Comparison of ENCODE assay signal across 21 cellular contexts in the genomic region with DNA sequence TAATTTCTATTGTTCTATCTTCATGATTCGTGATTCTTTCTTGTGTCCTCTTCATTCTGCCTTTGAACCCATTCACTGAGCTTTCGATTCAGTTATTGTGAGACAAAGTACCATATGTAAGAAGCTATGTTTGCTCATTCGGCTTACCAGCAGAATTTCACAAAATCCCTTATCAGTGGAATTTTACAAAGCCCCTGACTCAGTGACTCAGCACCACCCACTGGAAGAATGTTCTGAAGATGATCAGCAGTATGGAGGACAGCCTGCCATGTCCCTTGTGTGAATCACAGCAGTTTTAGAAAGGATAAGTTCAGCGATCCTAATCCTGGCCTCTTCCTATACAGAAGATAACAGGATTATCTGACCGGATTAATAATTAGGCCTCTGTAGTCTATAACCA. TPM values are rescaled to one million over a fixed set of nuclear protein-coding genes. Genes with fewer than 3 reads are reported as not detected.
DNase-seq lines count a peak whose midpoint lies in the region; ATAC-seq and TF ChIP-seq lines count a peak whose summit lies in the region.
"Had no signal": no experiment of that assay in that cellular context is flagged by ENCODE, and none has a peak within 500 bp of the region (broad histone marks: within the 10 kb centered on the region; RNA-seq: fewer than 3 reads in every experiment).

No MANE protein-coding gene starts in this region.

- ATAC-seq in activated CD4-positive, alpha-beta T cell treated with anti-CD3 and anti-CD28 coated beads for 36 hours = no peak
- ATAC-seq: activated CD4-positive, CD25-positive, alpha-beta regulatory T cell treated with anti-CD3 and anti-CD28 coated beads, Interleukin-2, amount 50 U/mL, for 24 hours; body of pancreas; left colon; natural killer cell; psoas muscle had no signal

- H3K4me1 Mint-ChIP-seq in activated CD4-positive, alpha-beta T cell treated with anti-CD3 and anti-CD28 coated beads for 36 hours = peaks cover 28% of the 10 kb centered on the region
- peaks cover 14% of the 10 kb centered on the region for H3K4me1 Mint-ChIP-seq in activated T-helper 1 cell treated with anti-CD3 and anti-CD28 coated beads, Interleukin-12 subunit alpha, Interleukin-12 subunit beta, Interleukin-2, Interleukin-4 antibody, amounts not matched to agents 30 ng/mL and 10 ng/mL and 1 ng/mL, durations not matched to agents 14 hours and 24 hours and 36 hours (ENCODE audit: low read depth)
- H3K4me1 Mint-ChIP-seq in endothelial cell (ENCODE audit: unreplicated experiment) = no peaks in the 10 kb centered on the region
- H3K4me1 Mint-ChIP-seq: natural killer cell had no signal

- POLR2A ChIA-PET in activated CD4-positive, alpha-beta T cell treated with anti-CD3 and anti-CD28 coated beads for 36 hours (lab: Charles Lee) = no interaction called here

- H3K4me3 Mint-ChIP-seq in activated CD4-positive, alpha-beta T cell treated with anti-CD3 and anti-CD28 coated beads for 36 hours = no peak overlapping the region
- H3K4me3 Mint-ChIP-seq in activated T-helper 1 cell treated with anti-CD3 and anti-CD28 coated beads, Interleukin-12 subunit alpha, Interleukin-12 subunit beta, Interleukin-2, Interleukin-4 antibody, amounts not matched to agents 30 ng/mL and 10 ng/mL and 1 ng/mL, durations not matched to agents 14 hours and 24 hours and 36 hours = no peak overlapping the region
- H3K4me3 Mint-ChIP-seq in endothelial cell (ENCODE audit: unreplicated experiment) = no peak overlapping the region
- H3K4me3 Mint-ChIP-seq: activated naive CD4-positive, alpha-beta T cell treated with anti-CD3 and anti-CD28 coated beads, Interleukin-2, amount 10 ng/mL, durations not matched to agents 7 days and 5 days; natural killer cell had no signal

- no peaks in the 10 kb centered on the region for H3K27me3 Mint-ChIP-seq in activated CD4-positive, alpha-beta T cell treated with anti-CD3 and anti-CD28 coated beads for 36 hours
- H3K27me3 Mint-ChIP-seq in activated T-helper 1 cell treated with anti-CD3 and anti-CD28 coated beads, Interleukin-12 subunit alpha, Interleukin-12 subunit beta, Interleukin-2, Interleukin-4 antibody, amounts not matched to agents 30 ng/mL and 10 ng/mL and 1 ng/mL, durations not matched to agents 14 hours and 24 hours and 36 hours (ENCODE audit: insufficient read depth) = no peaks in the 10 kb centered on the region
- H3K27me3 Mint-ChIP-seq in endothelial cell (ENCODE audit: unreplicated experiment) = no peaks in the 10 kb centered on the region
- H3K27me3 Mint-ChIP-seq: activated naive CD4-positive, alpha-beta T cell treated with anti-CD3 and anti-CD28 coated beads, Interleukin-2, amount 10 ng/mL, durations not matched to agents 7 days and 5 days had no signal

- TF ChIP-seq CTCF in endothelial cell (IDR thresholded peaks at IDR 0.05; ENCODE audit: unreplicated experiment) = no peak

- DNase-seq in activated CD4-positive, alpha-beta T cell treated with anti-CD3 and anti-CD28 coated beads for 36 hours = no peak
- DNase-seq in activated CD4-positive, alpha-beta T cell treated with anti-CD3 and anti-CD28 coated beads for 1 hour = no peak
- no peak for DNase-seq in activated T-helper 1 cell treated with anti-CD3 and anti-CD28 coated beads, Interleukin-12 subunit alpha, Interleukin-12 subunit beta, Interleukin-2, Interleukin-4 antibody, amounts not matched to agents 30 ng/mL and 10 ng/mL and 1 ng/mL, durations not matched to agents 14 hours and 24 hours and 36 hours (ENCODE audit: low spot score)
- DNase-seq in iris pigment epithelial cell (ENCODE audit: low read depth) (peak; percentile 72), GOT3 (lab: John Stamatoyannopoulos, UW) (no peak), endothelial cell (ENCODE audit: low spot score) (no peak)
- DNase-seq: 8988T; activated CD8-positive, alpha-beta memory T cell treated with anti-CD3 and anti-CD28 coated beads, Interleukin-2, amount 50 U/mL, for 48 hours; activated naive CD4-positive, alpha-beta T cell treated with anti-CD3 and anti-CD28 coated beads, Interleukin-2, amount 10 ng/mL, durations not matched to agents 7 days and 5 days; BE2C; body of pancreas; Calu3; erythroblast; left colon; natural killer cell; NCI-H1417 treated with DMSO at 0.1 percent for 48 hours; psoas muscle; small intestine; stimulated activated CD4-positive, alpha-beta T cell treated with anti-CD3 and anti-CD28 coated beads, Interleukin-4, amount 100 ng/mL, for 1 hour had no signal

- no peaks in the 10 kb centered on the region for H3K9me3 Mint-ChIP-seq in activated CD4-positive, alpha-beta T cell treated with anti-CD3 and anti-CD28 coated beads for 36 hours (ENCODE audit: low read depth)
- H3K9me3 Mint-ChIP-seq in activated T-helper 1 cell treated with anti-CD3 and anti-CD28 coated beads, Interleukin-12 subunit alpha, Interleukin-12 subunit beta, Interleukin-2, Interleukin-4 antibody, amounts not matched to agents 30 ng/mL and 10 ng/mL and 1 ng/mL, durations not matched to agents 14 hours and 24 hours and 36 hours = no peaks in the 10 kb centered on the region
- H3K9me3 Mint-ChIP-seq in endothelial cell (ENCODE audit: unreplicated experiment) = no peaks in the 10 kb centered on the region
- H3K9me3 Mint-ChIP-seq: activated naive CD4-positive, alpha-beta T cell treated with anti-CD3 and anti-CD28 coated beads, Interleukin-2, amount 10 ng/mL, durations not matched to agents 7 days and 5 days; natural killer cell had no signal

- CTCF ChIA-PET in activated CD4-positive, alpha-beta T cell treated with anti-CD3 and anti-CD28 coated beads for 36 hours (lab: Charles Lee) = no interaction called here

- intact Hi-C loops in activated CD4-positive, alpha-beta T cell treated with anti-CD3 and anti-CD28 coated beads for 36 hours (cut with DNase I, micrococcal nuclease) = loop anchor here in 1 of 2 experiments (2.0 kb wide), 1 partner anchor 58 kb away; no protein-coding TSS in a partner anchor
- intact Hi-C loops in activated T-helper 1 cell treated with anti-CD3 and anti-CD28 coated beads, Interleukin-12 subunit alpha, Interleukin-12 subunit beta, Interleukin-2, Interleukin-4 antibody, amounts not matched to agents 30 ng/mL and 10 ng/mL and 1 ng/mL, durations not matched to agents 14 hours and 24 hours and 36 hours (cut with micrococcal nuclease) = loop anchor here (5.0 kb wide), 1 partner anchor 58 kb away; no protein-coding TSS in a partner anchor

- H3K27ac Mint-ChIP-seq in activated CD4-positive, alpha-beta T cell treated with anti-CD3 and anti-CD28 coated beads for 36 hours = peak overlapping the region; percentile 69
- peak overlapping the region; percentile 14 for H3K27ac Mint-ChIP-seq in activated T-helper 1 cell treated with anti-CD3 and anti-CD28 coated beads, Interleukin-12 subunit alpha, Interleukin-12 subunit beta, Interleukin-2, Interleukin-4 antibody, amounts not matched to agents 30 ng/mL and 10 ng/mL and 1 ng/mL, durations not matched to agents 14 hours and 24 hours and 36 hours
- H3K27ac Mint-ChIP-seq in endothelial cell (ENCODE audit: unreplicated experiment) = no peak overlapping the region
- H3K27ac Mint-ChIP-seq: activated naive CD4-positive, alpha-beta T cell treated with anti-CD3 and anti-CD28 coated beads, Interleukin-2, amount 10 ng/mL, durations not matched to agents 7 days and 5 days; natural killer cell had no signal

- peaks cover 9% of the 10 kb centered on the region for H3K36me3 Mint-ChIP-seq in activated CD4-positive, alpha-beta T cell treated with anti-CD3 and anti-CD28 coated beads for 36 hours (ENCODE audit: low read depth)
- H3K36me3 Mint-ChIP-seq in activated T-helper 1 cell treated with anti-CD3 and anti-CD28 coated beads, Interleukin-12 subunit alpha, Interleukin-12 subunit beta, Interleukin-2, Interleukin-4 antibody, amounts not matched to agents 30 ng/mL and 10 ng/mL and 1 ng/mL, durations not matched to agents 14 hours and 24 hours and 36 hours (ENCODE audit: low read depth) = peaks cover 11% of the 10 kb centered on the region
- H3K36me3 Mint-ChIP-seq in endothelial cell (ENCODE audit: low read depth, unreplicated experiment) = no peaks in the 10 kb centered on the region
- H3K36me3 Mint-ChIP-seq: activated naive CD4-positive, alpha-beta T cell treated with anti-CD3 and anti-CD28 coated beads, Interleukin-2, amount 10 ng/mL, durations not matched to agents 7 days and 5 days; natural killer cell had no signal

RNA-seq across cellular contexts. Expression of gene UXT, which starts 5.8 kb away (rescaled TPM):
- 100 to 1,000 TPM; 195 to 210 TPM for total RNA-seq in activated CD4-positive, alpha-beta T cell treated with anti-CD3 and anti-CD28 coated beads for 36 hours
- 163 and 173 TPM in 2 replicates for total RNA-seq in activated T-helper 1 cell treated with anti-CD3 and anti-CD28 coated beads, Interleukin-12 subunit alpha, Interleukin-12 subunit beta, Interleukin-2, Interleukin-4 antibody, amounts not matched to agents 30 ng/mL and 10 ng/mL and 1 ng/mL, durations not matched to agents 14 hours and 24 hours and 36 hours
- total RNA-seq in endothelial cell (ENCODE audit: unreplicated experiment) = 76.5 TPM

RNA-seq across cellular contexts. Expression of gene ELK1, which starts 14.4 kb away (rescaled TPM):
- total RNA-seq in activated CD4-positive, alpha-beta T cell treated with anti-CD3 and anti-CD28 coated beads for 36 hours = 100 to 1,000 TPM in 1 of 2 experiments, 10 to 100 TPM in 1; 96.8 to 117 TPM
- total RNA-seq in activated T-helper 1 cell treated with anti-CD3 and anti-CD28 coated beads, Interleukin-12 subunit alpha, Interleukin-12 subunit beta, Interleukin-2, Interleukin-4 antibody, amounts not matched to agents 30 ng/mL and 10 ng/mL and 1 ng/mL, durations not matched to agents 14 hours and 24 hours and 36 hours = 99.3 TPM in 2 replicates
- 29.4 TPM for total RNA-seq in endothelial cell (ENCODE audit: unreplicated experiment)

RNA-seq across cellular contexts. Expression of gene CFP, which starts 35.0 kb away (rescaled TPM):
- 1 to 10 TPM; 2.4 to 4.7 TPM for total RNA-seq in activated CD4-positive, alpha-beta T cell treated with anti-CD3 and anti-CD28 coated beads for 36 hours
- total RNA-seq in activated T-helper 1 cell treated with anti-CD3 and anti-CD28 coated beads, Interleukin-12 subunit alpha, Interleukin-12 subunit beta, Interleukin-2, Interleukin-4 antibody, amounts not matched to agents 30 ng/mL and 10 ng/mL and 1 ng/mL, durations not matched to agents 14 hours and 24 hours and 36 hours = 2.3 and 4.9 TPM in 2 replicates
- 27.5 TPM for total RNA-seq in endothelial cell (ENCODE audit: unreplicated experiment)

RNA-seq across cellular contexts. Expression of gene SYN1, which starts 45.1 kb away (rescaled TPM):
- under 1 TPM; 0.82 to 0.98 TPM for total RNA-seq in activated CD4-positive, alpha-beta T cell treated with anti-CD3 and anti-CD28 coated beads for 36 hours
- total RNA-seq in activated T-helper 1 cell treated with anti-CD3 and anti-CD28 coated beads, Interleukin-12 subunit alpha, Interleukin-12 subunit beta, Interleukin-2, Interleukin-4 antibody, amounts not matched to agents 30 ng/mL and 10 ng/mL and 1 ng/mL, durations not matched to agents 14 hours and 24 hours and 36 hours = 0.21 and 0.22 TPM in 2 replicates
- 2.9 TPM for total RNA-seq in endothelial cell (ENCODE audit: unreplicated experiment)
- total RNA-seq: mesenteric fat pad had no signal
